9 cellular contexts compared by ENCODE assay signal in genomic region chr14:34060747-34061050, GRCh38.
A peak's percentile ranks its signal among the peaks of the same experiment; 100 is the strongest.
DNase-seq lines count a peak whose midpoint lies in the region; ATAC-seq, FAIRE-seq and TF ChIP-seq lines count a peak whose summit lies in the region.
"Had no signal": no experiment of that assay in that cellular context is flagged by ENCODE, and none has a peak within 500 bp of the region (broad histone marks: within the 10 kb centered on the region; RNA-seq: fewer than 3 reads in every experiment).

No MANE protein-coding gene starts in this region.

- no peak overlapping the region for H2AFZ ChIP-seq in OCI-LY7 (ENCODE audit: low read length)

- no peak overlapping the region for H3K27ac ChIP-seq in OCI-LY7 (ENCODE audit: low read depth, low read length, poor library complexity, severe bottlenecking)
- H3K27ac ChIP-seq: SK-N-MC had no signal

- peak overlapping the region; percentile 81 to 94 (median 90) for H3K4me3 Mint-ChIP-seq in naive thymus-derived CD8-positive, alpha-beta T cell

- H3K9ac ChIP-seq in endocrine pancreas (ENCODE audit: control insufficient read depth, insufficient read depth, low read length) = peak overlapping the region; percentile 25

- H3K36me3 Mint-ChIP-seq in naive thymus-derived CD8-positive, alpha-beta T cell = no peaks in the 10 kb centered on the region

- intact Hi-C loops in OCI-LY7 (cut with micrococcal nuclease; ENCODE audit: unreplicated experiment) = no loop called here

- H3K4me1 ChIP-seq in endocrine pancreas (ENCODE audit: control insufficient read depth, insufficient read depth, low read length) (no peaks in the 10 kb centered on the region), OCI-LY7 (ENCODE audit: insufficient read depth, low read length, poor library complexity, severe bottlenecking) (no peaks in the 10 kb centered on the region)

- POLR2A ChIA-PET in naive thymus-derived CD8-positive, alpha-beta T cell (lab: Charles Lee) = no interaction called here
- POLR2A ChIA-PET in OCI-LY7 (lab: Charles Lee) = no interaction called here

- FAIRE-seq in RCC 7860 (lab: Jason Lieb, UNC) (no peak), urothelium cell line (lab: Jason Lieb, UNC) (no peak)

- DNase-seq in AG10803 (ENCODE audit: low read depth) = no peak
- no peak for DNase-seq in naive thymus-derived CD8-positive, alpha-beta T cell
- no peak for DNase-seq in RCC 7860 (ENCODE audit: low spot score)
- DNase-seq in OCI-LY7 (ENCODE audit: low spot score) = no peak
- no peak for DNase-seq in urothelium cell line (ENCODE audit: low spot score)

- H3K4me2 ChIP-seq in OCI-LY7 (ENCODE audit: low read length) = no peak overlapping the region

- CTCF ChIA-PET in OCI-LY7 (lab: Charles Lee; ENCODE audit: unreplicated experiment) = no interaction called here

- no TSS peak for BruUV-seq in OCI-LY7 (replicated peaks; lab: Mats Ljungman, UMichigan)

- TF ChIP-seq CTCF in AG10803 (conservative IDR thresholded peaks at IDR 0.05; ENCODE audit: low read length) (no peak), OCI-LY7 (conservative IDR thresholded peaks at IDR 0.05; ENCODE audit: low read length) (no peak)

- peaks cover 3 to 18% (median 10%) of the 10 kb centered on the region in 5 donors for H3K27me3 Mint-ChIP-seq in naive thymus-derived CD8-positive, alpha-beta T cell

- no peaks in the 10 kb centered on the region for H3K27me3 ChIP-seq in endocrine pancreas (ENCODE audit: control insufficient read depth, insufficient read depth, low read length)

- peak overlapping the region in 6 of 10 donors; percentile 9 to 72 (median 52) for H3K27ac Mint-ChIP-seq in naive thymus-derived CD8-positive, alpha-beta T cell

- H3K4me1 Mint-ChIP-seq in naive thymus-derived CD8-positive, alpha-beta T cell = peaks cover 6 to 16% (median 12%) of the 10 kb centered on the region in 4 donors

- ATAC-seq in HG03159 (IDR thresholded peaks at IDR 0.05; ENCODE audit: unreplicated experiment) (peak; percentile 21), HG02870 (IDR thresholded peaks at IDR 0.05; ENCODE audit: unreplicated experiment) (no peak)
- peak in 1 of 2 donors; percentile 42 for ATAC-seq in naive thymus-derived CD8-positive, alpha-beta T cell

- no peaks in the 10 kb centered on the region for H3K79me2 ChIP-seq in OCI-LY7 (ENCODE audit: insufficient read depth, low read depth, low read length)

- no peaks in the 10 kb centered on the region for H4K20me1 ChIP-seq in OCI-LY7 (ENCODE audit: insufficient read depth, low read length)

- no peaks in the 10 kb centered on the region for H3K9me3 Mint-ChIP-seq in naive thymus-derived CD8-positive, alpha-beta T cell

- no peaks in the 10 kb centered on the region for H3K9me3 ChIP-seq in endocrine pancreas (ENCODE audit: control insufficient read depth, low read length)
- no peaks in the 10 kb centered on the region for H3K9me3 ChIP-seq in OCI-LY7 (ENCODE audit: low read length)

- H3K36me3 ChIP-seq in endocrine pancreas (ENCODE audit: control insufficient read depth, insufficient read depth, low read length) = no peaks in the 10 kb centered on the region
- H3K36me3 ChIP-seq in OCI-LY7 (ENCODE audit: insufficient read depth, low read length) = no peaks in the 10 kb centered on the region

- H3K4me3 ChIP-seq in AG10803 (ENCODE audit: low read length) (peak overlapping the region; percentile 66), endocrine pancreas (ENCODE audit: control insufficient read depth, insufficient read depth, low read length) (no peak overlapping the region), OCI-LY7 (ENCODE audit: low read depth, low read length, poor library complexity, severe bottlenecking) (no peak overlapping the region)
- H3K4me3 ChIP-seq: SK-N-MC had no signal

- no peaks in the 10 kb centered on the region for H3K9me2 ChIP-seq in OCI-LY7 (ENCODE audit: insufficient read depth, low read length)
